Comparison of ENCODE assay signal across 1 cellular context in the genomic region with DNA sequence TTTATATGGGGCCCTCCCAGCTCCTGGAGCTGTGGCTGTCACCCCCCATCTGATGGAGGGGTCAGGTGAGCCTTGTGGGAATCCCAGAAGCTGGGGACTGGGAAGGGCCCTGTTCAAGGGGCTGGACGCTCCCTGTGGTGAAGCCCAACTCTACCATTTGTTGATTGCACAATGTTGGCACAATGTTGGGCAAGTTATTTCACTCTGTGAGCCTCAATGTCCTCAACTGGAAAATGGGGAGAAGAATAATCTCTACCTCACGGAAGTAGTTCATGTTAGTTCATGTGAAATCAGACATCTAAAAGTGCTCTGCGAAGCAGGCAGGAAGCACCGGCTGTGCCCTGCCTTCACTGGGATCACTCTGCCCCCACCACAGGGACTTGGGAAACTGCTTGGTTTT.
TF ChIP-seq lines count a peak whose summit lies in the region.

No MANE protein-coding gene starts in this region.

TF ChIP-seq in A549, 52 proteins besides CTCF, POLR2A, EP300 and RAD21 (continued from another document):
- TF ChIP-seq, protein P1, sequence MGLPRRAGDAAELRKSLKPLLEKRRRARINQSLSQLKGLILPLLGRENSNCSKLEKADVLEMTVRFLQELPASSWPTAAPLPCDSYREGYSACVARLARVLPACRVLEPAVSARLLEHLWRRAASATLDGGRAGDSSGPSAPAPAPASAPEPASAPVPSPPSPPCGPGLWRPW (IDR thresholded peaks at IDR 0.05): no peak
